ENCODE assay signal across 8 cellular contexts in genomic region chr11:7665473-7666291, GRCh38. TPM values are rescaled to one million over a fixed set of nuclear protein-coding genes. Genes with fewer than 3 reads are reported as not detected.
A peak's percentile ranks its signal among the peaks of the same experiment; 100 is the strongest.
DNase-seq lines count a peak whose midpoint lies in the region; ATAC-seq and TF ChIP-seq lines count a peak whose summit lies in the region.

No MANE protein-coding gene starts in this region.

- TF ChIP-seq CTCF in activated B cell treated with CpG ODN at 0.5 μM for 24 hours (IDR thresholded peaks at IDR 0.05) = peak; percentile 51

- CTCF ChIA-PET in activated B cell treated with CpG ODN at 0.5 μM for 24 hours (lab: Charles Lee) = interaction anchor here (0.6 to 3.8 kb wide), 22 partner anchors 9 to 920 kb away, joined by 3 to 29 read pairs (median 4); partner anchors contain the start of gene PPFIBP2

- TF ChIP-seq POLR2A in GM18505 (IDR thresholded peaks at IDR 0.05; ENCODE audit: borderline replicate concordance, extremely low read depth, insufficient read depth, insufficient read length) = peak; percentile 24

- POLR2A ChIA-PET in activated B cell treated with CpG ODN at 0.5 μM for 24 hours (lab: Charles Lee) = interaction anchor here (0.9 to 1.7 kb wide), 4 partner anchors 151 to 313 kb away, joined by 3 to 7 read pairs (median 4); no protein-coding TSS in a partner anchor

- in situ Hi-C loops in ACHN (cut with HindIII; ENCODE audit: low pct_ligation_motif_present, low pct_unique_long_range_greater_than_20kb, low sequenced_read_pairs) = no loop called here

- H3K27ac Mint-ChIP-seq in activated B cell treated with CpG ODN at 0.5 μM for 24 hours = no peak overlapping the region

- peaks cover 5% of the 10 kb centered on the region for H3K4me1 Mint-ChIP-seq in activated B cell treated with CpG ODN at 0.5 μM for 24 hours

- no peaks in the 10 kb centered on the region for H3K27me3 Mint-ChIP-seq in activated B cell treated with CpG ODN at 0.5 μM for 24 hours

- intact Hi-C loops in activated B cell treated with CpG ODN at 0.5 μM for 24 hours (cut with micrococcal nuclease) = loop anchor here (1.0 to 5.0 kb wide), 5 partner anchors 152 to 567 kb away; partner anchors contain the start of gene PPFIBP2

- peak; percentile 93 for ATAC-seq in GM18505 (IDR thresholded peaks at IDR 0.05; ENCODE audit: unreplicated experiment)
- ATAC-seq in HG02884 (IDR thresholded peaks at IDR 0.05; ENCODE audit: unreplicated experiment) = peak; percentile 99
- ATAC-seq in activated B cell treated with CpG ODN at 0.5 μM for 24 hours (ENCODE audit: low read depth) = peak; percentile 99

- no peak overlapping the region for H3K4me3 Mint-ChIP-seq in activated B cell treated with CpG ODN at 0.5 μM for 24 hours

- DNase-seq in ACHN (peak; percentile 66), NCI-H187 (lab: John Stamatoyannopoulos, UW) (peak; percentile 29 to 75), activated B cell treated with CpG ODN at 0.5 μM for 24 hours (peak; percentile 75), left kidney (ENCODE audit: low read depth, low spot score) (peak; percentile 72)
- peak; percentile 51 for DNase-seq in central memory CD4-positive, alpha-beta T cell
- DNase-seq in stimulated activated CD4-positive, alpha-beta T cell treated with anti-CD3 and anti-CD28 coated beads, TNF-alpha, amount 100 ng/mL, for 24 hours (ENCODE audit: low read depth in 3 of 3) = peak; percentile 31 to 74 (median 59)

- peaks cover 44% of the 10 kb centered on the region for H3K36me3 Mint-ChIP-seq in activated B cell treated with CpG ODN at 0.5 μM for 24 hours (ENCODE audit: low read depth)

- H3K9me3 Mint-ChIP-seq in activated B cell treated with CpG ODN at 0.5 μM for 24 hours = peaks cover 1% of the 10 kb centered on the region

RNA-seq across cellular contexts. Expression of gene CYB5R2, which starts 7.6 kb away (rescaled TPM):
- 22.3 and 25.9 TPM in 2 replicates for total RNA-seq in activated B cell treated with CpG ODN at 0.5 μM for 24 hours

RNA-seq across cellular contexts. Expression of gene OVCH2, which starts 40.6 kb away (rescaled TPM):
- not detected in 2 replicates for total RNA-seq in activated B cell treated with CpG ODN at 0.5 μM for 24 hours

Comparison
In these comparisons a context has a peak if more than half of its experiments do, and no peak if none do; other contexts are left out.
1. Peak in every context shown above with its lines: DNase-seq and ATAC-seq.